ENCODE assay signal across 9 cellular contexts in genomic region chr6:144353871-144354314, GRCh38.
DNase-seq lines count a peak whose midpoint lies in the region; ATAC-seq and TF ChIP-seq lines count a peak whose summit lies in the region.
"Had no signal": no experiment of that assay in that cellular context is flagged by ENCODE, and none has a peak within 500 bp of the region (broad histone marks: within the 10 kb centered on the region; RNA-seq: fewer than 3 reads in every experiment).

No MANE protein-coding gene starts in this region.

- POLR2A ChIA-PET in GM10248 (lab: Yijun Ruan, JAX): no interaction called here

- H3K27ac ChIP-seq in heart right ventricle: peak overlapping the region in 2 of 10 donors; percentile 82 to 85
- H3K27ac ChIP-seq in mammary epithelial cell (ENCODE audit: insufficient read depth, low read depth, low read length): no peak overlapping the region
- H3K27ac ChIP-seq: foreskin keratinocyte had no signal

- H3K4me2 ChIP-seq in mammary epithelial cell (ENCODE audit: insufficient read depth, low read depth, low read length): no peak overlapping the region

- peak overlapping the region; percentile 76 for H3K27ac Mint-ChIP-seq in activated naive CD8-positive, alpha-beta T cell

- peaks cover 81% of the 10 kb centered on the region for H3K4me1 Mint-ChIP-seq in activated naive CD8-positive, alpha-beta T cell (ENCODE audit: low read depth)

- H3K79me2 ChIP-seq in mammary epithelial cell (ENCODE audit: insufficient read depth, low read length): peaks cover 51% of the 10 kb centered on the region

- peak; percentile 60 for DNase-seq in GM10248 (ENCODE audit: extremely low spot score)
- DNase-seq in heart right ventricle: no peak
- DNase-seq in mammary epithelial cell: no peak
- no peak for DNase-seq in DMS79 (lab: John Stamatoyannopoulos, UW)
- DNase-seq in NCI-H187 treated with DMSO at 0.1 percent for 48 hours (lab: John Stamatoyannopoulos, UW): no peak
- DNase-seq: foreskin keratinocyte had no signal

- no peaks in the 10 kb centered on the region for H3K27me3 Mint-ChIP-seq in activated naive CD8-positive, alpha-beta T cell

- H3K27me3 ChIP-seq in heart right ventricle: no peaks in the 10 kb centered on the region
- H3K27me3 ChIP-seq in mammary epithelial cell (ENCODE audit: insufficient read depth, low read length): no peaks in the 10 kb centered on the region
- H3K27me3 ChIP-seq: foreskin keratinocyte had no signal

- dilution Hi-C loops in mammary epithelial cell (cut with HindIII; ENCODE audit: low sequenced_read_pairs): no loop called here

- H3K9ac ChIP-seq in mammary epithelial cell (ENCODE audit: insufficient read depth, low read length): no peak overlapping the region

- TF ChIP-seq CTCF in GM10248 (IDR thresholded peaks at IDR 0.05; ENCODE audit: control extremely low read depth, extremely low read depth, low read depth, missing control alignments): no peak
- no peak for TF ChIP-seq CTCF in heart right ventricle (IDR thresholded peaks at IDR 0.05)
- TF ChIP-seq CTCF in mammary epithelial cell (conservative IDR thresholded peaks at IDR 0.05 in 1 of 2, IDR thresholded peaks at IDR 0.05 in 1 of 2; ENCODE audit: extremely low read depth in 1 of 2, insufficient read depth in 1 of 2, low read depth in 1 of 2, low read length in 2 of 2): no peak

- no peaks in the 10 kb centered on the region for H4K20me1 ChIP-seq in mammary epithelial cell (ENCODE audit: insufficient read depth, low read length)

- H3K9me3 ChIP-seq in heart right ventricle (no peaks in the 10 kb centered on the region), mammary epithelial cell (replicated peaks; ENCODE audit: insufficient read depth, low read length) (no peaks in the 10 kb centered on the region)

- no peaks in the 10 kb centered on the region for H3K36me3 ChIP-seq in heart right ventricle
- H3K36me3 ChIP-seq in mammary epithelial cell (ENCODE audit: insufficient read depth, low read length): no peaks in the 10 kb centered on the region

- in situ Hi-C loops in mammary epithelial cell (cut with MboI; ENCODE audit: low sequenced_read_pairs in 2 of 2): no loop called here

- CTCF ChIA-PET in GM10248 (lab: Yijun Ruan, JAX): interaction anchor here (1.7 kb wide), 1 partner anchor 33 kb away, joined by 3 read pairs; no protein-coding TSS in a partner anchor
- CTCF ChIA-PET in mammary epithelial cell (lab: Charles Lee; ENCODE audit: low non-redundant PET): no interaction called here

- BruUV-seq in mammary epithelial cell (replicated peaks; lab: Mats Ljungman, UMichigan): no TSS peak

- 83 to 89% methylated on average over 5 of the region's 5 CpGs for WGBS in heart right ventricle, 2 donors
- 98% methylated on average over 5 of the region's 5 CpGs for WGBS in mammary epithelial cell (ENCODE audit: low coverage, missing lambda C conversion rate)

- peak overlapping the region; percentile 52 for H3K4me3 Mint-ChIP-seq in activated naive CD8-positive, alpha-beta T cell

- ATAC-seq in GM19328 (IDR thresholded peaks at IDR 0.05; ENCODE audit: unreplicated experiment) (peak; percentile 51), HG03064 (IDR thresholded peaks at IDR 0.05; ENCODE audit: low read depth, unreplicated experiment) (peak; percentile 59), heart right ventricle (no peak)
- ATAC-seq: foreskin keratinocyte had no signal

- H3K4me3 ChIP-seq in heart right ventricle (no peak overlapping the region), mammary epithelial cell (replicated peaks in 1 of 3; ENCODE audit: insufficient read depth in 1 of 3, low read depth in 2 of 3, low read length in 3 of 3) (no peak overlapping the region)

- H3K36me3 Mint-ChIP-seq in activated naive CD8-positive, alpha-beta T cell: peaks cover 5% of the 10 kb centered on the region

- H3K4me1 ChIP-seq in heart right ventricle: peaks cover 7 to 92% (median 63%) of the 10 kb centered on the region in 9 donors
- H3K4me1 ChIP-seq in mammary epithelial cell (ENCODE audit: insufficient read depth, low read length): peaks cover 17% of the 10 kb centered on the region

- H2AFZ ChIP-seq in mammary epithelial cell (ENCODE audit: low read depth, low read length): no peak overlapping the region

- no peaks in the 10 kb centered on the region for H3K9me3 Mint-ChIP-seq in activated naive CD8-positive, alpha-beta T cell (ENCODE audit: low read depth)

- intact Hi-C loops in heart right ventricle (cut with DNase I): loop anchor here in 1 of 10 donors (10.0 kb wide), 1 partner anchor 61 kb away; no protein-coding TSS in a partner anchor
- intact Hi-C loops in mammary epithelial cell (cut with micrococcal nuclease): no loop called here

Comparison
In these comparisons a context has a peak if more than half of its experiments do, and no peak if none do; other contexts are left out.
1. ATAC-seq: peak in GM19328 (single experiment) and HG03064 (single experiment); none in heart right ventricle (0 of 8).